15 cellular contexts compared by ENCODE assay signal in genomic region chr14:29126361-29126760, GRCh38.
A peak's percentile ranks its signal among the peaks of the same experiment; 100 is the strongest.
DNase-seq lines count a peak whose midpoint lies in the region; ATAC-seq and TF ChIP-seq lines count a peak whose summit lies in the region.
"Had no signal": no experiment of that assay in that cellular context is flagged by ENCODE, and none has a peak within 500 bp of the region (broad histone marks: within the 10 kb centered on the region; RNA-seq: fewer than 3 reads in every experiment).

No MANE protein-coding gene starts in this region.

- H3K56ac ChIP-seq in IMR-90 (ENCODE audit: extremely low read depth, insufficient read depth, low read length), result no peak overlapping the region

- TF ChIP-seq CTCF in IMR-90 (conservative IDR thresholded peaks at IDR 0.05; ENCODE audit: low read depth, low read length) (no peak), Peyer's patch (IDR thresholded peaks at IDR 0.05) (no peak)

- H3K4me2 ChIP-seq in IMR-90 (ENCODE audit: low read depth, low read length), result no peak overlapping the region
- H3K4me2 ChIP-seq: BLaER1 had no signal

- TF ChIP-seq RAD21 in IMR-90 (IDR thresholded peaks at IDR 0.05; ENCODE audit: low read length), result no peak

- H2BK120ac ChIP-seq in IMR-90 (ENCODE audit: low read depth, low read length), result no peak overlapping the region

- H3K4me3 ChIP-seq in IMR-90 (ENCODE audit: insufficient read depth, low read depth, low read length) (no peak overlapping the region), skeletal muscle cell (ENCODE audit: low read depth, low read length) (no peak overlapping the region), MG63 (no peak overlapping the region), Peyer's patch (no peak overlapping the region)
- H3K4me3 ChIP-seq: BLaER1 had no signal

- H2AFZ ChIP-seq in IMR-90 (replicated peaks; ENCODE audit: low read length, poor library complexity), result no peak overlapping the region

- no peak for TF ChIP-seq POLR2A in IMR-90 (IDR thresholded peaks at IDR 0.05; ENCODE audit: low read depth, low read length)
- TF ChIP-seq POLR2A in Peyer's patch (IDR thresholded peaks at IDR 0.05), result no peak

- POLR2A ChIA-PET in IMR-90 (lab: Charles Lee; ENCODE audit: unreplicated experiment), result no interaction called here

- H3K27me3 ChIP-seq in IMR-90 (ENCODE audit: control insufficient read depth, insufficient read depth, low read length) (no peaks in the 10 kb centered on the region), MG63 (no peaks in the 10 kb centered on the region), Peyer's patch (no peaks in the 10 kb centered on the region)
- H3K27me3 ChIP-seq: BLaER1 had no signal

- no TSS peak for BruUV-seq in IMR-90 (replicated peaks; lab: Mats Ljungman, UMichigan)

- H3K4me1 ChIP-seq in IMR-90 (ENCODE audit: control insufficient read depth, insufficient read depth, low read length) (no peaks in the 10 kb centered on the region), Peyer's patch (no peaks in the 10 kb centered on the region)
- H3K4me1 ChIP-seq: BLaER1, Caco-2 had no signal

- in situ Hi-C loops in IMR-90 (cut with MboI; ENCODE audit: low sequenced_read_pairs), result no loop called here

- no peak overlapping the region for H2BK20ac ChIP-seq in IMR-90 (ENCODE audit: low read depth, low read length)

- no peak overlapping the region for H3K4ac ChIP-seq in IMR-90 (ENCODE audit: low read depth, low read length)

- H3K23ac ChIP-seq in IMR-90 (ENCODE audit: low read depth, low read length), result no peak overlapping the region

- no peak overlapping the region for H4K5ac ChIP-seq in IMR-90 (ENCODE audit: low read depth, low read length)

- H4K8ac ChIP-seq in IMR-90 (ENCODE audit: low read depth in 2 of 2, low read length in 2 of 2), result no peak overlapping the region

- H2BK15ac ChIP-seq in IMR-90 (ENCODE audit: low read depth, low read length), result no peak overlapping the region

- no peaks in the 10 kb centered on the region for H3K79me1 ChIP-seq in IMR-90 (ENCODE audit: low read depth in 1 of 2, low read length in 2 of 2)

- intact Hi-C loops in IMR-90 (cut with micrococcal nuclease), result no loop called here

- no peak overlapping the region for H3K14ac ChIP-seq in IMR-90 (replicated peaks; ENCODE audit: low read depth, low read length)

- no peak overlapping the region for H3K18ac ChIP-seq in IMR-90 (ENCODE audit: low read depth, low read length)

- no peaks in the 10 kb centered on the region for H3K9me1 ChIP-seq in IMR-90 (ENCODE audit: insufficient read depth, low read length)

- no peak overlapping the region for H2AK5ac ChIP-seq in IMR-90 (ENCODE audit: low read depth, low read length)

- H4K91ac ChIP-seq in IMR-90 (ENCODE audit: insufficient read depth, low read depth, low read length), result no peak overlapping the region

- no peak overlapping the region for H2AK9ac ChIP-seq in IMR-90 (replicated peaks; ENCODE audit: low read depth, low read length, poor library complexity)

- H3K9ac ChIP-seq in IMR-90 (ENCODE audit: low read depth, low read length), result no peak overlapping the region
- H3K9ac ChIP-seq: BLaER1 had no signal

- no peaks in the 10 kb centered on the region for H3K9me3 ChIP-seq in IMR-90 (ENCODE audit: control insufficient read depth, insufficient read depth, low read length)
- H3K9me3 ChIP-seq in MG63, result no peaks in the 10 kb centered on the region
- no peaks in the 10 kb centered on the region for H3K9me3 ChIP-seq in Peyer's patch
- H3K9me3 ChIP-seq: BLaER1, Caco-2 had no signal

- DNase-seq in AG08396 (ENCODE audit: low spot score) (peak; percentile 2), IMR-90 (peak; percentile 8), fibroblast of gingiva (ENCODE audit: low read depth) (peak; percentile 25), skeletal muscle cell (ENCODE audit: low read depth) (peak; percentile 15), MG63 (no peak), Peyer's patch (no peak)
- DNase-seq: AML-193; Caco-2; CD8-positive, alpha-beta memory T cell; DND-41; GF-D8 had no signal

- WGBS in IMR-90 (ENCODE audit: extremely low coverage in 2 of 2, insufficient read length in 1 of 2), 2 experiments, result no CpG with 5 or more reads among the region's 4 CpGs

- no peaks in the 10 kb centered on the region for H4K20me1 ChIP-seq in IMR-90 (ENCODE audit: insufficient read depth, low read length)
- H4K20me1 ChIP-seq: BLaER1 had no signal

- dilution Hi-C loops in IMR-90 (cut with HindIII; ENCODE audit: low sequenced_read_pairs, unreplicated experiment), result no loop called here

- H3K27ac ChIP-seq in IMR-90 (ENCODE audit: insufficient read depth, low read length) (no peak overlapping the region), Peyer's patch (no peak overlapping the region)
- H3K27ac ChIP-seq: 22Rv1, BLaER1 had no signal

- ATAC-seq in IMR-90 (ENCODE audit: low read depth), result no peak
- no peak for ATAC-seq in GM18907 (IDR thresholded peaks at IDR 0.05; ENCODE audit: unreplicated experiment)
- ATAC-seq: HepG2 had no signal

- H2BK5ac ChIP-seq in IMR-90 (ENCODE audit: low read depth, low read length, poor library complexity, severe bottlenecking), result no peak overlapping the region

- CTCF ChIA-PET in IMR-90 (lab: Yijun Ruan, JAX), result interaction anchor here (1.0 kb wide), 1 partner anchor 14 kb away, joined by 3 read pairs; no protein-coding TSS in a partner anchor

- no peaks in the 10 kb centered on the region for H3K36me3 ChIP-seq in IMR-90 (ENCODE audit: control insufficient read depth, insufficient read depth, low read length)
- H3K36me3 ChIP-seq in MG63, result no peaks in the 10 kb centered on the region
- H3K36me3 ChIP-seq in Peyer's patch, result no peaks in the 10 kb centered on the region
- H3K36me3 ChIP-seq: BLaER1 had no signal

TF ChIP-seq in IMR-90, 13 proteins besides CTCF, POLR2A, EP300 and RAD21:
- no peak for TF ChIP-seq CHD1 (IDR thresholded peaks at IDR 0.05; ENCODE audit: low read depth, low read length)
- no peak for TF ChIP-seq FOS (IDR thresholded peaks at IDR 0.05; ENCODE audit: low read depth, low read length)
- TF ChIP-seq SMC3 (IDR thresholded peaks at IDR 0.05; ENCODE audit: low read depth, low read length), result no peak
- TF ChIP-seq MAFK (IDR thresholded peaks at IDR 0.05; ENCODE audit: low read depth, low read length), result no peak
- TF ChIP-seq, protein P1, sequence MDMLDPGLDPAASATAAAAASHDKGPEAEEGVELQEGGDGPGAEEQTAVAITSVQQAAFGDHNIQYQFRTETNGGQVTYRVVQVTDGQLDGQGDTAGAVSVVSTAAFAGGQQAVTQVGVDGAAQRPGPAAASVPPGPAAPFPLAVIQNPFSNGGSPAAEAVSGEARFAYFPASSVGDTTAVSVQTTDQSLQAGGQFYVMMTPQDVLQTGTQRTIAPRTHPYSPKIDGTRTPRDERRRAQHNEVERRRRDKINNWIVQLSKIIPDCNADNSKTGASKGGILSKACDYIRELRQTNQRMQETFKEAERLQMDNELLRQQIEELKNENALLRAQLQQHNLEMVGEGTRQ (IDR thresholded peaks at IDR 0.05; ENCODE audit: low read depth, low read length), result no peak
- no peak for TF ChIP-seq CEBPB (IDR thresholded peaks at IDR 0.05; ENCODE audit: low read depth, low read length)
- TF ChIP-seq, protein P2, sequence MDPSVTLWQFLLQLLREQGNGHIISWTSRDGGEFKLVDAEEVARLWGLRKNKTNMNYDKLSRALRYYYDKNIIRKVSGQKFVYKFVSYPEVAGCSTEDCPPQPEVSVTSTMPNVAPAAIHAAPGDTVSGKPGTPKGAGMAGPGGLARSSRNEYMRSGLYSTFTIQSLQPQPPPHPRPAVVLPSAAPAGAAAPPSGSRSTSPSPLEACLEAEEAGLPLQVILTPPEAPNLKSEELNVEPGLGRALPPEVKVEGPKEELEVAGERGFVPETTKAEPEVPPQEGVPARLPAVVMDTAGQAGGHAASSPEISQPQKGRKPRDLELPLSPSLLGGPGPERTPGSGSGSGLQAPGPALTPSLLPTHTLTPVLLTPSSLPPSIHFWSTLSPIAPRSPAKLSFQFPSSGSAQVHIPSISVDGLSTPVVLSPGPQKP (IDR thresholded peaks at IDR 0.05; ENCODE audit: borderline replicate concordance, low read depth, low read length), result no peak
- TF ChIP-seq MXI1 (IDR thresholded peaks at IDR 0.05; ENCODE audit: borderline replicate concordance, low read depth, low read length), result no peak
- TF ChIP-seq BHLHE40 (IDR thresholded peaks at IDR 0.05; ENCODE audit: low read depth, low read length), result no peak
- no peak for TF ChIP-seq NFE2L2 (IDR thresholded peaks at IDR 0.05; ENCODE audit: low read depth, low read length)
- TF ChIP-seq RFX5 (IDR thresholded peaks at IDR 0.05; ENCODE audit: low read depth, low read length), result no peak
- no peak for TF ChIP-seq MAZ (IDR thresholded peaks at IDR 0.05; ENCODE audit: borderline replicate concordance, low read depth, low read length)

Comparison
In these comparisons a context has a peak if more than half of its experiments do, and no peak if none do; other contexts are left out.
1. DNase-seq: peak in AG08396 (single experiment), IMR-90 (single experiment), fibroblast of gingiva (single experiment) and skeletal muscle cell (single experiment); none in MG63 (single experiment) and Peyer's patch (0 of 3).